16 cellular contexts compared by ENCODE assay signal in genomic region chr19:41533691-41534090, GRCh38. TPM values are rescaled to one million over a fixed set of nuclear protein-coding genes. Genes with fewer than 3 reads are reported as not detected.
DNase-seq lines count a peak whose midpoint lies in the region; ATAC-seq and TF ChIP-seq lines count a peak whose summit lies in the region.
"Had no signal": no experiment of that assay in that cellular context is flagged by ENCODE, and none has a peak within 500 bp of the region (broad histone marks: within the 10 kb centered on the region; RNA-seq: fewer than 3 reads in every experiment).

No MANE protein-coding gene starts in this region.

- H3K9ac ChIP-seq in Loucy (ENCODE audit: low read depth, low read length, poor library complexity, severe bottlenecking) (no peak overlapping the region), Karpas-422 (ENCODE audit: low read length) (no peak overlapping the region)

- H3K27me3 Mint-ChIP-seq in activated T-cell treated with anti-CD3 and anti-CD28 coated beads, Interleukin-2, amount 50 U/mL, for 24 hours, result no peaks in the 10 kb centered on the region
- H3K27me3 Mint-ChIP-seq in activated CD8-positive, alpha-beta T cell treated with anti-CD3 and anti-CD28 coated beads, Interleukin-2, amount 10 ng/mL, durations not matched to agents 7 days and 5 days (ENCODE audit: low read depth), result peaks cover 17% of the 10 kb centered on the region

- intact Hi-C loops in spleen (cut with DNase I; ENCODE audit: low total_unique reads), result no loop called here

- ATAC-seq in activated CD8-positive, alpha-beta T cell treated with anti-CD3 and anti-CD28 coated beads, Interleukin-2, amount 10 ng/mL, durations not matched to agents 7 days and 5 days, result no peak
- ATAC-seq in HG03280 (IDR thresholded peaks at IDR 0.05; ENCODE audit: unreplicated experiment), result no peak
- ATAC-seq: gastroesophageal sphincter had no signal

- H3K4me3 Mint-ChIP-seq in activated T-cell treated with anti-CD3 and anti-CD28 coated beads, Interleukin-2, amount 50 U/mL, for 24 hours, result peak overlapping the region; percentile 82
- H3K4me3 Mint-ChIP-seq in activated CD8-positive, alpha-beta T cell treated with anti-CD3 and anti-CD28 coated beads, Interleukin-2, amount 10 ng/mL, durations not matched to agents 7 days and 5 days, result peak overlapping the region; percentile 34

- H3K27ac ChIP-seq in spleen (peak overlapping the region; percentile 11 to 91 (median 77)), Karpas-422 (ENCODE audit: low read length) (no peak overlapping the region)
- H3K27ac ChIP-seq: gastroesophageal sphincter had no signal

- H4K20me1 ChIP-seq in Loucy (ENCODE audit: insufficient read depth, low read length, poor library complexity, severe bottlenecking) (no peaks in the 10 kb centered on the region), Karpas-422 (ENCODE audit: insufficient read depth, low read depth, low read length) (no peaks in the 10 kb centered on the region)

- no peaks in the 10 kb centered on the region for H3K36me3 ChIP-seq in Loucy (ENCODE audit: insufficient read depth, low read length)
- no peaks in the 10 kb centered on the region for H3K36me3 ChIP-seq in spleen
- no peaks in the 10 kb centered on the region for H3K36me3 ChIP-seq in Karpas-422 (ENCODE audit: insufficient read depth, low read length)
- H3K36me3 ChIP-seq: gastroesophageal sphincter had no signal

- 48 to 64% (median 55%) methylated on average over 1 of the region's 1 CpG for WGBS in spleen, 5 donors

- TF ChIP-seq CTCF in Loucy (conservative IDR thresholded peaks at IDR 0.05; ENCODE audit: low read length) (no peak), spleen (IDR thresholded peaks at IDR 0.05 in 8 of 11, conservative IDR thresholded peaks at IDR 0.05 in 3 of 11) (no peak)

- H3K79me2 ChIP-seq in Loucy (ENCODE audit: insufficient read depth, low read length) (0 out of 2 replicates have a peak, but pooled peaks cover 3% of the 10 kb centered on the region), Karpas-422 (ENCODE audit: low read length) (no peaks in the 10 kb centered on the region)

- CTCF ChIA-PET in activated CD8-positive, alpha-beta T cell treated with anti-CD3 and anti-CD28 coated beads, Interleukin-2, amount 10 ng/mL, durations not matched to agents 7 days and 5 days (lab: Charles Lee), result interaction anchor here (0.8 to 13.1 kb wide), 6 partner anchors 8 to 94 kb away, joined by 4 to 111 read pairs (median 10); partner anchors contain the start of gene DMAC2

- TF ChIP-seq POLR2A in spleen (IDR thresholded peaks at IDR 0.05), result no peak

- H3K4me1 ChIP-seq in Loucy (ENCODE audit: insufficient read depth, low read length, poor library complexity, severe bottlenecking) (peaks cover 41% of the 10 kb centered on the region), spleen (peaks cover 29 to 95% (median 68%) of the 10 kb centered on the region in 6 donors), Karpas-422 (ENCODE audit: low read length) (peaks cover 23% of the 10 kb centered on the region)

- H3K4me2 ChIP-seq in Loucy (ENCODE audit: low read depth, low read length, poor library complexity, severe bottlenecking) (peak overlapping the region; percentile 68), Karpas-422 (ENCODE audit: low read depth, low read length, poor library complexity, severe bottlenecking) (no peak overlapping the region)

- POLR2A ChIA-PET in activated CD8-positive, alpha-beta T cell treated with anti-CD3 and anti-CD28 coated beads, Interleukin-2, amount 10 ng/mL, durations not matched to agents 7 days and 5 days (lab: Charles Lee), result no interaction called here

- DNase-seq in activated T-cell treated with anti-CD3 and anti-CD28 coated beads, Interleukin-2, amount 50 U/mL, for 24 hours, result no peak
- DNase-seq in activated T-cell treated with anti-CD3 and anti-CD28 coated beads, Interleukin-2, amount 50 U/mL, for 48 hours, result no peak
- DNase-seq in activated CD8-positive, alpha-beta T cell treated with anti-CD3 and anti-CD28 coated beads, Interleukin-2, amount 10 ng/mL, durations not matched to agents 7 days and 5 days, result no peak
- DNase-seq in spleen, result no peak
- DNase-seq in Karpas-422, result no peak
- DNase-seq in NCI-H2107 treated with DMSO at 0.1 percent for 48 hours (lab: John Stamatoyannopoulos, UW; ENCODE audit: unreplicated experiment), result no peak
- DNase-seq: NCI-H1092 treated with DMSO at 0.1 percent for 48 hours; NK-92 treated with Interleukin-12 subunit alpha and Interleukin-12 subunit beta, amount 100 ng/mL, for 24 hours; SHP77; stimulated activated CD4-positive, alpha-beta T cell treated with anti-CD3 and anti-CD28 coated beads, Interleukin-1b, Interleukin-23, amount 100 ng/mL, for 48 hours had no signal

- H3K27me3 ChIP-seq in Loucy (ENCODE audit: insufficient read depth, low read length, poor library complexity, severe bottlenecking) (peaks cover 10% of the 10 kb centered on the region), spleen (replicated peaks in 1 of 7) (no peaks in the 10 kb centered on the region), Karpas-422 (ENCODE audit: low read length) (no peaks in the 10 kb centered on the region; the same call in 1 of the 2 replicates)

- H3F3A ChIP-seq in Loucy (ENCODE audit: low read depth), result no peaks in the 10 kb centered on the region

- peaks cover 39% of the 10 kb centered on the region for H3K36me3 Mint-ChIP-seq in activated T-cell treated with anti-CD3 and anti-CD28 coated beads, Interleukin-2, amount 50 U/mL, for 24 hours (ENCODE audit: low read depth)
- H3K36me3 Mint-ChIP-seq in activated CD8-positive, alpha-beta T cell treated with anti-CD3 and anti-CD28 coated beads, Interleukin-2, amount 10 ng/mL, durations not matched to agents 7 days and 5 days (ENCODE audit: low read depth), result peaks cover 27% of the 10 kb centered on the region

- peaks cover 25% of the 10 kb centered on the region for H3K9me3 Mint-ChIP-seq in activated T-cell treated with anti-CD3 and anti-CD28 coated beads, Interleukin-2, amount 50 U/mL, for 24 hours
- H3K9me3 Mint-ChIP-seq in activated CD8-positive, alpha-beta T cell treated with anti-CD3 and anti-CD28 coated beads, Interleukin-2, amount 10 ng/mL, durations not matched to agents 7 days and 5 days (ENCODE audit: insufficient read depth), result peaks cover 14% of the 10 kb centered on the region

- H3K4me1 Mint-ChIP-seq in activated T-cell treated with anti-CD3 and anti-CD28 coated beads, Interleukin-2, amount 50 U/mL, for 24 hours (ENCODE audit: low read depth), result peaks cover 85% of the 10 kb centered on the region
- peaks cover 65% of the 10 kb centered on the region for H3K4me1 Mint-ChIP-seq in activated CD8-positive, alpha-beta T cell treated with anti-CD3 and anti-CD28 coated beads, Interleukin-2, amount 10 ng/mL, durations not matched to agents 7 days and 5 days (ENCODE audit: low read depth)

- H3K27ac Mint-ChIP-seq in activated T-cell treated with anti-CD3 and anti-CD28 coated beads, Interleukin-2, amount 50 U/mL, for 24 hours, result peak overlapping the region; percentile 84
- peak overlapping the region; percentile 48 for H3K27ac Mint-ChIP-seq in activated CD8-positive, alpha-beta T cell treated with anti-CD3 and anti-CD28 coated beads, Interleukin-2, amount 10 ng/mL, durations not matched to agents 7 days and 5 days

- H2AFZ ChIP-seq in Loucy (ENCODE audit: low read length) (no peak overlapping the region), Karpas-422 (ENCODE audit: low read length) (no peak overlapping the region)

- H3K9me2 ChIP-seq in Loucy (replicated peaks; ENCODE audit: low read depth, low read length), result no peaks in the 10 kb centered on the region
- 0 out of 2 replicates have a peak, but pooled peaks cover 2% of the 10 kb centered on the region for H3K9me2 ChIP-seq in Karpas-422 (replicated peaks; ENCODE audit: insufficient read depth, low read length)

- H3K9me3 ChIP-seq in Loucy (ENCODE audit: insufficient read depth, low read depth, low read length) (no peaks in the 10 kb centered on the region), spleen (peaks cover 0 to 29% (median 17%) of the 10 kb centered on the region in 8 donors), Karpas-422 (ENCODE audit: low read length) (no peaks in the 10 kb centered on the region)

- H3K4me3 ChIP-seq in Loucy (ENCODE audit: low read length, poor library complexity, severe bottlenecking) (peak overlapping the region; percentile 33), spleen (no peak overlapping the region), Karpas-422 (ENCODE audit: low read length) (no peak overlapping the region)
- H3K4me3 ChIP-seq: gastroesophageal sphincter, lung had no signal

RNA-seq across cellular contexts. Expression of gene CEACAM21, which starts 42.3 kb away (rescaled TPM):
- 10 to 100 TPM; 41.8 to 49.4 TPM for total RNA-seq in activated CD8-positive, alpha-beta T cell treated with anti-CD3 and anti-CD28 coated beads, Interleukin-2, amount 10 ng/mL, durations not matched to agents 7 days and 5 days
- total RNA-seq in spleen, result 10 to 100 TPM; 12.1 to 22.9 (median 20.0) TPM
- polyA plus RNA-seq in spleen, result 10 to 100 TPM; 10.3 to 21.0 (median 17.4) TPM
- total RNA-seq in Karpas-422 (2014; rRNA removed; shearing (Covaris generic); ENCODE audit: low replicate concordance), result not detected in 2 replicates
- total RNA-seq: chondrocyte had no signal
- polyA plus RNA-seq: AG04450 had no signal

Comparison
In these comparisons a context has a peak if more than half of its experiments do, and no peak if none do; other contexts are left out.
1. RNA of gene CEACAM21, which starts 42.3 kb away (total RNA-seq): 41.8 to 49.4 TPM in activated CD8-positive, alpha-beta T cell treated with anti-CD3 and anti-CD28 coated beads, Interleukin-2, amount 10 ng/mL, durations not matched to agents 7 days and 5 days and 12.1 to 22.9 TPM in spleen; not detected in Karpas-422; every median in the first group is over 10 times any median in the second.